ENCODE assay signal across 33 cellular contexts in the genomic region with DNA sequence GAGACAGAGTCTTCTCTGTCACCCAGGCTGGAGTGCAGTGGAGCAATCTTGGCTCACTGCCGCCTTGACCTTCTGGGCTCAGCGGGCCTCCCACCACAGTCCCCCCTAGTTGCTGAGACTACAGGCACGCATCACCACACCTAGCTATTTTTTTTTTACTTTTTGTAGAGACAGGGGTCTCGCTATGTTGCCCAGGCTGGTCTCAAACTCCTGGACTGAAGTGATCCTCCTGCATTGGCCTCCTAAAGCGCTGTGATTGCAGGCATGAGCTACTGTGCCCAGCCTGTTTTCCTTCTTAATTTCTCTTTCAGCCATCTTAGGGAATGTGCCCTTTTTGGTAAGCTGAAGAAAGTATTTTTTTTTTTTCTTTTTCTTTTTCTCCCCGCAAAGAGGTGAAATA. TPM values are rescaled to one million over a fixed set of nuclear protein-coding genes. Genes with fewer than 3 reads are reported as not detected.
"Had no signal": no experiment of that assay in that cellular context is flagged by ENCODE, and none has a peak within 500 bp of the region (broad histone marks: within the 10 kb centered on the region; RNA-seq: fewer than 3 reads in every experiment).

No MANE protein-coding gene starts in this region.

- H3K27me3 ChIP-seq: cardiac muscle cell, gastrocnemius medialis, right lobe of liver, upper lobe of right lung had no signal

- ATAC-seq: activated naive CD4-positive, alpha-beta T cell treated with anti-CD3 and anti-CD28 coated beads, Interleukin-2, amount 50 U/mL, for 72 hours; activated T-cell treated with anti-CD3 and anti-CD28 coated beads, Interleukin-2, amount 50 U/mL, for 4 hours; activated T-helper 17 cell treated with anti-CD3 and anti-CD28 coated beads, Interleukin-2, amount 50 U/mL, for 72 hours; effector memory CD8-positive, alpha-beta T cell; gastrocnemius medialis; naive thymus-derived CD4-positive, alpha-beta T cell; right lobe of liver; stimulated activated naive CD8-positive, alpha-beta T cell treated with anti-CD3 and anti-CD28 coated beads, Interleukin-15, Interleukin-2, amounts not matched to agents 100 U/mL and 50 U/mL, for 24 hours; T-helper 17 cell; upper lobe of right lung had no signal

- H3K36me3 Mint-ChIP-seq: activated naive CD4-positive, alpha-beta T cell treated with anti-CD3 and anti-CD28 coated beads, Interleukin-2, amount 50 U/mL, for 72 hours; naive thymus-derived CD4-positive, alpha-beta T cell had no signal

- H3K4me3 ChIP-seq: cardiac muscle cell, gastrocnemius medialis, right lobe of liver, upper lobe of right lung had no signal

- H3K9me3 ChIP-seq: gastrocnemius medialis, right lobe of liver, upper lobe of right lung had no signal

- H3K9me3 Mint-ChIP-seq: activated CD4-positive, alpha-beta memory T cell treated with anti-CD3 and anti-CD28 coated beads, Interleukin-2, amount 10 ng/mL, durations not matched to agents 7 days and 5 days; activated CD4-positive, alpha-beta T cell treated with anti-CD3 and anti-CD28 coated beads, Interleukin-2, amount 10 ng/mL, durations not matched to agents 7 days and 5 days; activated naive CD4-positive, alpha-beta T cell treated with anti-CD3 and anti-CD28 coated beads, Interleukin-2, amount 50 U/mL, for 72 hours; activated T-cell treated with anti-CD3 and anti-CD28 coated beads, Interleukin-2, amount 50 U/mL, for 4 hours; activated T-helper 17 cell treated with anti-CD3 and anti-CD28 coated beads, Interleukin-2, amount 50 U/mL, for 72 hours; effector memory CD8-positive, alpha-beta T cell; naive thymus-derived CD4-positive, alpha-beta T cell had no signal

- H3K27ac Mint-ChIP-seq: activated CD4-positive, alpha-beta memory T cell treated with anti-CD3 and anti-CD28 coated beads, Interleukin-2, amount 10 ng/mL, durations not matched to agents 7 days and 5 days; activated CD4-positive, alpha-beta T cell treated with anti-CD3 and anti-CD28 coated beads, Interleukin-2, amount 10 ng/mL, durations not matched to agents 7 days and 5 days; activated naive CD4-positive, alpha-beta T cell treated with anti-CD3 and anti-CD28 coated beads, Interleukin-2, amount 50 U/mL, for 72 hours; activated T-helper 17 cell treated with anti-CD3 and anti-CD28 coated beads, Interleukin-2, amount 50 U/mL, for 72 hours; effector memory CD8-positive, alpha-beta T cell; naive thymus-derived CD4-positive, alpha-beta T cell; T-helper 17 cell had no signal

- H3K4me1 Mint-ChIP-seq: activated CD4-positive, alpha-beta memory T cell treated with anti-CD3 and anti-CD28 coated beads, Interleukin-2, amount 10 ng/mL, durations not matched to agents 7 days and 5 days; activated CD4-positive, alpha-beta T cell treated with anti-CD3 and anti-CD28 coated beads, Interleukin-2, amount 10 ng/mL, durations not matched to agents 7 days and 5 days; activated T-helper 17 cell treated with anti-CD3 and anti-CD28 coated beads, Interleukin-2, amount 50 U/mL, for 72 hours; naive thymus-derived CD4-positive, alpha-beta T cell; T-helper 17 cell had no signal

- H3K36me3 ChIP-seq: cardiac muscle cell, gastrocnemius medialis, upper lobe of right lung had no signal

- H3K4me3 Mint-ChIP-seq: activated CD4-positive, alpha-beta memory T cell treated with anti-CD3 and anti-CD28 coated beads, Interleukin-2, amount 10 ng/mL, durations not matched to agents 7 days and 5 days; activated CD4-positive, alpha-beta T cell treated with anti-CD3 and anti-CD28 coated beads, Interleukin-2, amount 10 ng/mL, durations not matched to agents 7 days and 5 days; activated T-cell treated with anti-CD3 and anti-CD28 coated beads, Interleukin-2, amount 50 U/mL, for 4 hours; activated T-helper 17 cell treated with anti-CD3 and anti-CD28 coated beads, Interleukin-2, amount 50 U/mL, for 72 hours; effector memory CD8-positive, alpha-beta T cell; naive thymus-derived CD4-positive, alpha-beta T cell; T-helper 17 cell had no signal

- H3K27ac ChIP-seq: gastrocnemius medialis, upper lobe of right lung had no signal

- DNase-seq: activated CD4-positive, alpha-beta memory T cell treated with anti-CD3 and anti-CD28 coated beads, Interleukin-2, amount 10 ng/mL, durations not matched to agents 7 days and 5 days; activated CD4-positive, alpha-beta T cell treated with anti-CD3 and anti-CD28 coated beads for 1 hour; activated CD4-positive, alpha-beta T cell treated with anti-CD3 and anti-CD28 coated beads, Interleukin-2, amount 10 ng/mL, durations not matched to agents 7 days and 5 days; activated gamma-delta T cell treated with Interleukin-2 at 50 U/mL for 16 hours; activated T-cell treated with anti-CD3 and anti-CD28 coated beads, Interleukin-2, amount 50 U/mL, for 4 hours; anterior cingulate cortex; cerebellar nuclear complex; cortex of kidney; effector memory CD8-positive, alpha-beta T cell; erythroblast; gastrocnemius medialis; glutamatergic neuron; left cardiac atrium; mammary epithelial cell; midbrain; naive thymus-derived CD4-positive, alpha-beta T cell; right lobe of liver; stimulated activated CD4-positive, alpha-beta T cell treated with anti-CD3 and anti-CD28 coated beads, Interleukin-2, amount 100 ng/mL, for 48 hours; stimulated activated naive CD8-positive, alpha-beta T cell treated with anti-CD3 and anti-CD28 coated beads, Interleukin-15, Interleukin-2, amounts not matched to agents 100 U/mL and 50 U/mL, for 24 hours; T-helper 17 cell; T1000; upper lobe of right lung had no signal

RNA-seq across cellular contexts. Expression of a gene that starts 42.6 kb away (rescaled TPM):
- total RNA-seq: activated CD4-positive, alpha-beta memory T cell treated with anti-CD3 and anti-CD28 coated beads, Interleukin-2, amount 10 ng/mL, durations not matched to agents 7 days and 5 days; activated CD4-positive, alpha-beta T cell treated with anti-CD3 and anti-CD28 coated beads, Interleukin-2, amount 10 ng/mL, durations not matched to agents 7 days and 5 days; activated naive CD4-positive, alpha-beta T cell treated with anti-CD3 and anti-CD28 coated beads, Interleukin-2, amount 50 U/mL, for 72 hours; activated T-cell treated with anti-CD3 and anti-CD28 coated beads, Interleukin-2, amount 50 U/mL, for 4 hours; activated T-helper 17 cell treated with anti-CD3 and anti-CD28 coated beads, Interleukin-2, amount 50 U/mL, for 72 hours; cardiac muscle cell; gastrocnemius medialis; left cardiac atrium; liver; mammary epithelial cell; naive thymus-derived CD4-positive, alpha-beta T cell; omental fat pad; posterior vena cava; renal cortical epithelial cell; right lobe of liver; skeletal muscle tissue; subcutaneous adipose tissue; T-helper 17 cell; upper lobe of right lung had no signal
- polyA plus RNA-seq: keratinocyte; mammary epithelial cell; naive thymus-derived CD4-positive, alpha-beta T cell; thymus had no signal
